ENCODE assay signal across 1 cellular context in genomic region chr1:212964102-212964501, GRCh38.
TF ChIP-seq lines count a peak whose summit lies in the region.

No MANE protein-coding gene starts in this region.

TF ChIP-seq in WTC11, 78 proteins besides CTCF, POLR2A, EP300 and RAD21 (continued from another document):
- TF ChIP-seq E2F4 (CRISPR knock-in tag; IDR thresholded peaks at IDR 0.05; ENCODE audit: borderline replicate concordance, low read depth), result no peak
- TF ChIP-seq ZNF396 (CRISPR knock-in tag; IDR thresholded peaks at IDR 0.05; ENCODE audit: borderline replicate concordance), result no peak
